In genomic region chr3:62367735-62368704, GRCh38 we compare ENCODE assay signal across 2 cellular contexts.
A peak's percentile ranks its signal among the peaks of the same experiment; 100 is the strongest.
TF ChIP-seq lines count a peak whose summit lies in the region.

No MANE protein-coding gene starts in this region.

TF ChIP-seq in GM23338, 12 proteins besides CTCF, POLR2A, EP300 and RAD21:
- TF ChIP-seq ZNF114 (CRISPR knock-in tag; IDR thresholded peaks at IDR 0.05): no peak
- peak; percentile 36 for TF ChIP-seq EZH2phosphoT487 (IDR thresholded peaks at IDR 0.05; ENCODE audit: unreplicated experiment)
- TF ChIP-seq EZH2 (IDR thresholded peaks at IDR 0.05; ENCODE audit: low read depth, unreplicated experiment): peak; percentile 48

TF ChIP-seq in IMR-90, 13 proteins besides CTCF, POLR2A, EP300 and RAD21:
- TF ChIP-seq RCOR1 (IDR thresholded peaks at IDR 0.05; ENCODE audit: insufficient replicate concordance, low read length): no peak
- no peak for TF ChIP-seq USF2 (IDR thresholded peaks at IDR 0.05; ENCODE audit: low read depth, low read length)
- no peak for TF ChIP-seq BHLHE40 (IDR thresholded peaks at IDR 0.05; ENCODE audit: low read depth, low read length)
- no peak for TF ChIP-seq FOS (IDR thresholded peaks at IDR 0.05; ENCODE audit: low read depth, low read length)
- no peak for TF ChIP-seq MXI1 (IDR thresholded peaks at IDR 0.05; ENCODE audit: borderline replicate concordance, low read depth, low read length)
- TF ChIP-seq MAZ (IDR thresholded peaks at IDR 0.05; ENCODE audit: borderline replicate concordance, low read depth, low read length): no peak
- TF ChIP-seq ELK1 (IDR thresholded peaks at IDR 0.05; ENCODE audit: borderline replicate concordance, low read depth, low read length): no peak
- TF ChIP-seq CEBPB (IDR thresholded peaks at IDR 0.05; ENCODE audit: low read depth, low read length): no peak
- TF ChIP-seq NFE2L2 (IDR thresholded peaks at IDR 0.05; ENCODE audit: low read depth, low read length): no peak
- TF ChIP-seq RFX5 (IDR thresholded peaks at IDR 0.05; ENCODE audit: low read depth, low read length): no peak
- no peak for TF ChIP-seq SMC3 (IDR thresholded peaks at IDR 0.05; ENCODE audit: low read depth, low read length)
- TF ChIP-seq CHD1 (IDR thresholded peaks at IDR 0.05; ENCODE audit: low read depth, low read length): no peak
- TF ChIP-seq MAFK (IDR thresholded peaks at IDR 0.05; ENCODE audit: low read depth, low read length): no peak
